Comparison of ENCODE assay signal across 8 cellular contexts in the genomic region with DNA sequence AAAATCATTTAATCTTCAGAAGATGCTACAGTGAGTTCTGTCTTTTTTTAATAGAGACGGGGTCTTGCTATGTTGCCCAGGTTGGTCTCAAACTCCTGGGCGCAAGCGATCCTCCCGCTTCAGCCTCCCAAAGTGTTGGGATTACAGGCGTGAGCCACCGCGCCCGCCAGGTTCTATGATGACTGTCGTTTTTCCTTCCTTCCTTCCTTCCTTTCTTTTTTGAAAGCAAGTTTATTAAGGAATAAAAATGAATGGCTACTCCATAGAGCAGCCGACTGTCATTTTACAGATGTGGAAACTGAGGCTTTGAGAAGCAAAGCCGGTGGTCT. TPM values are rescaled to one million over a fixed set of nuclear protein-coding genes. Genes with fewer than 3 reads are reported as not detected.
DNase-seq lines count a peak whose midpoint lies in the region; ATAC-seq, FAIRE-seq and TF ChIP-seq lines count a peak whose summit lies in the region.

No MANE protein-coding gene starts in this region.

- H3K4me3 Mint-ChIP-seq in naive B cell = peak overlapping the region; percentile 49 to 88 (median 73)

- TF ChIP-seq POLR2A in A549 (IDR thresholded peaks at IDR 0.05; ENCODE audit: low read length) (no peak), body of pancreas (IDR thresholded peaks at IDR 0.05) (no peak)

- peak overlapping the region; percentile 60 for H3K4me3 ChIP-seq in A549
- peak overlapping the region; percentile 59 for H3K4me3 ChIP-seq in HFF-Myc (replicated peaks; ENCODE audit: low read depth, low read length)
- H3K4me3 ChIP-seq in body of pancreas = no peak overlapping the region

- H3K4me1 Mint-ChIP-seq in naive B cell = peaks cover 15 to 21% (median 18%) of the 10 kb centered on the region in 3 donors

- POLR2A ChIA-PET in A549 (lab: Yijun Ruan, JAX) = no interaction called here

- WGBS in A549 (ENCODE audit: missing lambda C conversion rate) = 69% methylated on average over 11 of the region's 11 CpGs
- WGBS in body of pancreas, 2 donors = 54 to 59% methylated on average over 11 of the region's 11 CpGs

- CTCF ChIA-PET in A549 (lab: Yijun Ruan, JAX) = interaction anchor here (1.6 kb wide), 1 partner anchor 11 kb away, joined by 4 read pairs; no protein-coding TSS in a partner anchor

- no peak for TF ChIP-seq CTCF in A549 (IDR thresholded peaks at IDR 0.05)
- no peak for TF ChIP-seq CTCF in HFF-Myc (IDR thresholded peaks at IDR 0.05; ENCODE audit: low read depth, low read length, missing control alignments)
- TF ChIP-seq CTCF in body of pancreas (IDR thresholded peaks at IDR 0.05) = no peak

- intact Hi-C loops in body of pancreas (cut with DNase I) = no loop called here

- H3K4me2 ChIP-seq in A549 = peak overlapping the region; percentile 81

- H3K27ac ChIP-seq in A549 (peak overlapping the region; percentile 69 to 95), body of pancreas (peak overlapping the region in 3 of 4 donors; percentile 75 to 87 (median 86))

- no peak for TF ChIP-seq RAD21 in A549 (conservative IDR thresholded peaks at IDR 0.05 in 1 of 2, IDR thresholded peaks at IDR 0.05 in 1 of 2)

- no peak for ATAC-seq in A549
- ATAC-seq in body of pancreas = no peak
- ATAC-seq in naive B cell (ENCODE audit: low read depth in 2 of 2) = no peak
- ATAC-seq in GM18520 (IDR thresholded peaks at IDR 0.05; ENCODE audit: unreplicated experiment) = no peak
- no peak for ATAC-seq in HG02938 (IDR thresholded peaks at IDR 0.05; ENCODE audit: unreplicated experiment)

- peaks cover 0 to 13% (median 8%) of the 10 kb centered on the region in 3 donors for H3K27me3 Mint-ChIP-seq in naive B cell

- no peaks in the 10 kb centered on the region for H3K36me3 ChIP-seq in body of pancreas (replicated peaks in 1 of 2; ENCODE audit: insufficient read depth in 1 of 2, low read depth in 2 of 2)

- no peak overlapping the region for H3K27ac Mint-ChIP-seq in naive B cell

- H3K9me3 Mint-ChIP-seq in naive B cell = no peaks in the 10 kb centered on the region

- TF ChIP-seq EP300 in A549 (IDR thresholded peaks at IDR 0.05) = no peak

- DNase-seq in A549 (ENCODE audit: low read depth in 1 of 2, low spot score in 1 of 2) (no peak), HFF-Myc (ENCODE audit: extremely low read depth, low read depth) (no peak), body of pancreas (no peak), naive B cell (no peak), NCI-H1417 treated with DMSO at 0.1 percent for 48 hours (lab: John Stamatoyannopoulos, UW) (no peak), superior temporal gyrus (ENCODE audit: extremely low spot score) (no peak)

- H3K9me3 ChIP-seq in A549 (no peaks in the 10 kb centered on the region), body of pancreas (no peaks in the 10 kb centered on the region)

- H3K36me3 Mint-ChIP-seq in naive B cell = no peaks in the 10 kb centered on the region

- no peaks in the 10 kb centered on the region for H3K27me3 ChIP-seq in body of pancreas

- H3K4me1 ChIP-seq in A549 (peaks cover 18% of the 10 kb centered on the region; the same call in 2 of the 3 replicates), body of pancreas (peaks cover 60% of the 10 kb centered on the region)

- FAIRE-seq in A549 (lab: Jason Lieb, UNC) = no peak

TF ChIP-seq in A549, 52 proteins besides CTCF, POLR2A, EP300 and RAD21:
- TF ChIP-seq HES2 (IDR thresholded peaks at IDR 0.05) (no peak), MAZ (IDR thresholded peaks at IDR 0.05; ENCODE audit: borderline replicate concordance, low read depth, low read length) (no peak), HDAC2 (IDR thresholded peaks at IDR 0.05) (no peak), EHMT2 (IDR thresholded peaks at IDR 0.05; ENCODE audit: low read depth) (no peak)

RNA-seq across cellular contexts. Expression of gene GAMT, which starts 0.5 kb away (rescaled TPM):
- polyA plus RNA-seq in A549 (2011; rRNA removed) (11.3 and 13.6 TPM in 2 replicates), A549 (2017; fragmentation: RNase III; extraction: RNeasy Plus Mini Kit Qiagen cat#74134 plus additional on column Dnase treatment) (24.7 to 26.0 TPM (median 25.7 TPM) in 3 replicates), naive B cell (ENCODE audit: low read depth in 6 of 6) (10 to 100 TPM; 14.4 to 24.6 (median 15.7) TPM)
- polyA plus RNA-seq in A549 (2012; cell fraction: cytosol; rRNA removed) = 34.6 and 46.8 TPM in 2 replicates
- polyA plus RNA-seq in A549 (2012; cell fraction: nucleus; rRNA removed) = 31.9 and 42.0 TPM in 2 replicates
- polyA minus RNA-seq in A549 (2011; rRNA and poly(A)+ RNA removed) = 16.9 and 19.5 TPM in 2 replicates
- 100 to 1,000 TPM in 1 of 2 donors, 10 to 100 TPM in 1; 70.2 to 129 TPM for total RNA-seq in body of pancreas

RNA-seq across cellular contexts. Expression of gene DAZAP1, which starts 5.5 kb away (rescaled TPM):
- polyA plus RNA-seq in A549 (2011; rRNA removed) (47.8 and 58.9 TPM in 2 replicates), A549 (2017; fragmentation: RNase III; extraction: RNeasy Plus Mini Kit Qiagen cat#74134 plus additional on column Dnase treatment) (86.3 to 87.7 TPM (median 86.5 TPM) in 3 replicates), naive B cell (ENCODE audit: low read depth in 6 of 6) (1 to 10 TPM; 3.6 to 7.5 (median 6.2) TPM)
- polyA plus RNA-seq in A549 (2012; cell fraction: cytosol; rRNA removed) = 71.1 and 85.7 TPM in 2 replicates
- 80.2 and 89.4 TPM in 2 replicates for polyA plus RNA-seq in A549 (2012; cell fraction: nucleus; rRNA removed)
- 29.1 and 40.5 TPM in 2 replicates for polyA minus RNA-seq in A549 (2011; rRNA and poly(A)+ RNA removed)
- 10 to 100 TPM; 25.4 to 63.3 TPM for total RNA-seq in body of pancreas

RNA-seq across cellular contexts. Expression of gene NDUFS7, which starts 18.1 kb away (rescaled TPM):
- 18.6 and 19.3 TPM in 2 replicates for polyA plus RNA-seq in A549 (2011; rRNA removed)
- polyA plus RNA-seq in A549 (2012; cell fraction: cytosol; rRNA removed) = 129 and 157 TPM in 2 replicates
- polyA plus RNA-seq in A549 (2012; cell fraction: nucleus; rRNA removed) = 103 and 186 TPM in 2 replicates
- polyA plus RNA-seq in A549 (2017; fragmentation: RNase III; extraction: RNeasy Plus Mini Kit Qiagen cat#74134 plus additional on column Dnase treatment) = 68.4 to 72.8 TPM (median 68.9 TPM) in 3 replicates
- 8.1 and 19.8 TPM in 2 replicates for polyA minus RNA-seq in A549 (2011; rRNA and poly(A)+ RNA removed)
- 10 to 100 TPM; 59.9 to 87.7 TPM for total RNA-seq in body of pancreas
- polyA plus RNA-seq in naive B cell (ENCODE audit: low read depth in 6 of 6) = 100 to 1,000 TPM; 201 to 230 (median 209) TPM

RNA-seq across cellular contexts. Expression of gene RPS15, which starts 36.3 kb away (rescaled TPM):
- polyA plus RNA-seq in A549 (2011; rRNA removed) (485 and 525 TPM in 2 replicates), A549 (2017; fragmentation: RNase III; extraction: RNeasy Plus Mini Kit Qiagen cat#74134 plus additional on column Dnase treatment) (1,370 to 1,458 TPM (median 1,378 TPM) in 3 replicates), naive B cell (ENCODE audit: low read depth in 6 of 6) (1,000 to 10,000 TPM; 2,496 to 3,315 (median 3,022) TPM)
- polyA plus RNA-seq in A549 (2012; cell fraction: cytosol; rRNA removed) = 2,687 and 2,770 TPM in 2 replicates
- 2,142 and 3,339 TPM in 2 replicates for polyA plus RNA-seq in A549 (2012; cell fraction: nucleus; rRNA removed)
- polyA minus RNA-seq in A549 (2011; rRNA and poly(A)+ RNA removed) = 298 and 489 TPM in 2 replicates
- 1,000 to 10,000 TPM; 2,008 to 2,166 TPM for total RNA-seq in body of pancreas

RNA-seq across cellular contexts. Expression of gene APC2, which starts 48.1 kb away (rescaled TPM):
- polyA plus RNA-seq in A549 (2011; rRNA removed) (0.32 and 0.36 TPM in 2 replicates), A549 (2017; fragmentation: RNase III; extraction: RNeasy Plus Mini Kit Qiagen cat#74134 plus additional on column Dnase treatment) (1.3 to 1.6 TPM (median 1.6 TPM) in 3 replicates), naive B cell (ENCODE audit: low read depth in 6 of 6) (under 1 TPM in 1 of 6 donors, not detected in 5; 0.03 TPM)
- polyA plus RNA-seq in A549 (2012; cell fraction: cytosol; rRNA removed) = 1.2 and 1.5 TPM in 2 replicates
- polyA plus RNA-seq in A549 (2012; cell fraction: nucleus; rRNA removed) = 1.8 and 3.5 TPM in 2 replicates
- 0.68 and 1.0 TPM in 2 replicates for polyA minus RNA-seq in A549 (2011; rRNA and poly(A)+ RNA removed)
- total RNA-seq in body of pancreas = under 1 TPM in 1 of 2 donors, not detected in 1; 0.26 TPM

Comparison
In these comparisons a context has a peak if more than half of its experiments do, and no peak if none do; other contexts are left out.
1. H3K4me3 ChIP-seq: peak in A549 (single experiment) and HFF-Myc (single experiment); none in body of pancreas (0 of 2).
2. RNA of gene DAZAP1, which starts 5.5 kb away (polyA plus RNA-seq): 47.8 to 89.4 TPM in A549; 3.6 to 7.5 TPM in naive B cell; every median in the first group is over 4 times any median in the second.